20 cellular contexts compared by ENCODE assay signal in the genomic region with DNA sequence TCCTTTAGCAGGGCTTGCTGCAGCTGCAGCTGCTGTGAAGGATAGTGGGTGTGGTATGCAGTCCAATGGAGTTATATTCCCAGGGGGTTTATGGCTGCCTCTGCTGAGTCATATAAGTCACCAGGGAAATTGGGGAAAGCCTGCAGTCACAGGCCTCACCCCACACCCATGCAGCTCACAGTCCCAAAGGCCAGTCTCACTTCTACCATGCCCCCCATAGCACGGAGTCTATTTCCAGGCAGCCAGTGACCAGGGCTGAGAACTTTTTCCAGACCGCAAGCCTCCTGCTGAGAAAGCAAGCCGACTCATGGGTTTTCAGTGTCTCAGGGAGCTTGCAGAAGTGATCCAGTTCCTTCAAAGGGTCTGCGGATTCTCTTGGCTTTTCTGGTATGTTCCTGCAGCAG.
DNase-seq lines count a peak whose midpoint lies in the region; ATAC-seq and TF ChIP-seq lines count a peak whose summit lies in the region.
"Had no signal": no experiment of that assay in that cellular context is flagged by ENCODE, and none has a peak within 500 bp of the region (broad histone marks: within the 10 kb centered on the region; RNA-seq: fewer than 3 reads in every experiment).

No MANE protein-coding gene starts in this region.

- intact Hi-C loops in head of caudate nucleus (cut with DNase I) = no loop called here

- DNase-seq in A172 (ENCODE audit: low spot score) (peak; percentile 38), GM03348 (ENCODE audit: low spot score) (peak; percentile 13), SW480 (ENCODE audit: low spot score) (peak; percentile 38), fibroblast of the aortic adventitia (ENCODE audit: low read depth) (peak; percentile 0), head of caudate nucleus (no peak), left lobe of liver (ENCODE audit: low spot score) (no peak), NCI-H748 (lab: John Stamatoyannopoulos, UW; ENCODE audit: unreplicated experiment) (no peak)
- DNase-seq: ACHN; activated naive CD4-positive, alpha-beta T cell treated with Interleukin-2 at 50 U/mL for 16 hours; activated T-cell treated with anti-CD3 and anti-CD28 coated beads for 4 hours; colonic mucosa; Kasumi-1; NCI-H1417 treated with DMSO at 0.1 percent for 48 hours; NCI-H226; nucleus accumbens; stimulated activated naive CD4-positive, alpha-beta T cell treated with Interleukin-2 at 50 U/mL for 16 hours; SW 1271; trophoblast cell had no signal

- ATAC-seq in left lobe of liver (no peak), HG03045 (IDR thresholded peaks at IDR 0.05; ENCODE audit: unreplicated experiment) (no peak)
- ATAC-seq: GM12878 had no signal

- H3K4me3 ChIP-seq in fibroblast of the aortic adventitia (ENCODE audit: low read depth, low read length) = no peak overlapping the region
- H3K4me3 ChIP-seq: colonic mucosa, GM12878 had no signal

- TF ChIP-seq CTCF in fibroblast of the aortic adventitia (IDR thresholded peaks at IDR 0.05; ENCODE audit: insufficient read depth, low read length) = no peak

Comparison
In these comparisons a context has a peak if more than half of its experiments do, and no peak if none do; other contexts are left out.
1. DNase-seq: peak in A172 (single experiment), GM03348 (single experiment), SW480 (single experiment) and fibroblast of the aortic adventitia (single experiment); none in head of caudate nucleus (0 of 42), left lobe of liver (single experiment) and NCI-H748 (single experiment).